26 cellular contexts compared by ENCODE assay signal in the genomic region with DNA sequence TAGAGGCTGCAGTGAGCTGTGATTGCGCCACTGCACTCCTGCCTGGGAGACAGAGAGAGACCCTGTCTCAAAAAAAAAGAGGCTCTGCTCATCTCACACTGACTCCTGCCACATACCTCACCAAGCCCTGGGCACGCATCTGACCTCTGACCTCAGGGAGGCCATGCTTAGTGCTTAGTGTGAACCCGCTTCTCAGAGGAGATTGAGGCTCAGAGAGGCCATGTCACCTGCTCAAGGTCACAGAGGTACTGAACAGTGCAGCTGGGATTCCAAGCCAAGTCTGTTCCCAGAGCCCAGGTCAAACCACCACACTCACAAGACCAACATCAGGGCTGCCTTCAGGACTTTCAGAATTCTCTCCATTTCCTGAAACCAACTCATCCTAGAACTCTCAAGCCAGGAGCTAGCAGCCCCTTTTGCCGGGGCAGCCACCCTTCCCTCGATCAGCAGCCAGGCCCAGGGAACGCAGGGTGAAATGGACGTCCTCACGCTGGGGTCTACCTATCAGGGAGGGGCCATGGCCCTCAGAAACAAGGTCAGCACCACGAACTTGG. TPM values are rescaled to one million over a fixed set of nuclear protein-coding genes. Genes with fewer than 3 reads are reported as not detected.
DNase-seq lines count a peak whose midpoint lies in the region; ATAC-seq, FAIRE-seq and TF ChIP-seq lines count a peak whose summit lies in the region.
"Had no signal": no experiment of that assay in that cellular context is flagged by ENCODE, and none has a peak within 500 bp of the region (broad histone marks: within the 10 kb centered on the region; RNA-seq: fewer than 3 reads in every experiment).

No MANE protein-coding gene starts in this region.

- no peak for DNase-seq in activated naive CD4-positive, alpha-beta T cell treated with anti-CD3 and anti-CD28 coated beads for 36 hours
- DNase-seq in activated naive CD4-positive, alpha-beta T cell treated with anti-CD3 and anti-CD28 coated beads, Interleukin-2, amount 50 U/mL, for 72 hours (ENCODE audit: low spot score in 2 of 2), result no peak
- DNase-seq in RWPE1 (ENCODE audit: low spot score) (no peak), H1 (ENCODE audit: low read depth in 1 of 2, low spot score in 2 of 2) (no peak), kidney (no peak), KG1 (lab: John Stamatoyannopoulos, UW) (no peak)
- no peak for DNase-seq in activated CD8-positive, alpha-beta memory T cell treated with anti-CD3 and anti-CD28 coated beads, Interleukin-2, amount 10 ng/mL, durations not matched to agents 7 days and 5 days
- DNase-seq: colonic mucosa; GF-D8; left cardiac atrium; mesenchymal stem cell; NCI-H1694; NCI-H2171 treated with DMSO at 0.1 percent for 48 hours; NCI-H524 treated with DMSO at 0.1 percent for 48 hours; stimulated activated CD4-positive, alpha-beta T cell treated with anti-CD3 and anti-CD28 coated beads, Interleukin-15, amount 100 ng/mL, for 24 hours; stimulated activated CD8-positive, alpha-beta memory T cell treated with anti-CD3 and anti-CD28 coated beads, Interleukin-4, amount 100 ng/mL, for 48 hours; T-helper 9 cell had no signal

- H4K8ac ChIP-seq in H1 (ENCODE audit: extremely low read depth, insufficient read depth, low read length), result peak overlapping the region; percentile 71

- H3K79me2 ChIP-seq in H1 (ENCODE audit: control insufficient read depth in 1 of 2, insufficient read depth in 2 of 2, low read length in 2 of 2), result no peaks in the 10 kb centered on the region; a peak in 1 of 4 replicates
- H3K79me2 ChIP-seq: parathyroid adenoma had no signal

- peaks cover 0 to 22% of the 10 kb centered on the region in 2 experiments for H4K20me1 ChIP-seq in H1 (replicated peaks in 1 of 2; ENCODE audit: control insufficient read depth in 1 of 2, insufficient read depth in 2 of 2, low read length in 2 of 2)

- H3K79me1 ChIP-seq in H1 (ENCODE audit: low read depth, low read length), result no peaks in the 10 kb centered on the region; the same call in 1 of the 2 replicates

- no peak for TF ChIP-seq POLR2A in H1 (IDR thresholded peaks at IDR 0.05; ENCODE audit: control extremely low read depth in 1 of 2, low read depth in 2 of 2, low read length in 2 of 2)

- no peak for TF ChIP-seq RAD21 in H1 (IDR thresholded peaks at IDR 0.05 in 1 of 2, conservative IDR thresholded peaks at IDR 0.05 in 1 of 2; ENCODE audit: low read depth in 2 of 2, low read length in 2 of 2)

- H3K36me3 Mint-ChIP-seq in activated naive CD4-positive, alpha-beta T cell treated with anti-CD3 and anti-CD28 coated beads for 36 hours (ENCODE audit: low read depth), result peaks cover 2% of the 10 kb centered on the region
- H3K36me3 Mint-ChIP-seq in activated naive CD4-positive, alpha-beta T cell treated with anti-CD3 and anti-CD28 coated beads, Interleukin-2, amount 50 U/mL, for 72 hours, result no peaks in the 10 kb centered on the region
- peaks cover 6% of the 10 kb centered on the region for H3K36me3 Mint-ChIP-seq in activated CD8-positive, alpha-beta memory T cell treated with anti-CD3 and anti-CD28 coated beads, Interleukin-2, amount 10 ng/mL, durations not matched to agents 7 days and 5 days

- H3K23me2 ChIP-seq in H1 (ENCODE audit: low read depth, low read length), result no peaks in the 10 kb centered on the region; the same call in 1 of the 2 replicates

- H3K23ac ChIP-seq in H1 (ENCODE audit: insufficient read length), result no peak overlapping the region

- 91% methylated on average over 9 of the region's 9 CpGs; no CpG with 5 or more reads in 1 of the 2 experiments for WGBS in H1 (ENCODE audit: extremely low coverage in 1 of 2, insufficient coverage in 1 of 2, insufficient read length in 1 of 2, insufficient replicate concordance in 2 of 2, low coverage in 1 of 2, low lambda C conversion rate in 2 of 2, missing lambda C conversion rate in 1 of 2), 2 experiments

- no peak overlapping the region for H4K91ac ChIP-seq in H1 (replicated peaks; ENCODE audit: insufficient read length, low read length)

- H3K56ac ChIP-seq in H1 (replicated peaks; ENCODE audit: insufficient read length, low read depth, low read length), result no peak overlapping the region

- no peaks in the 10 kb centered on the region for H3K36me3 ChIP-seq in H1 (ENCODE audit: control insufficient read depth in 2 of 4, insufficient read depth in 4 of 4, low read length in 3 of 4)
- no peaks in the 10 kb centered on the region for H3K36me3 ChIP-seq in kidney (ENCODE audit: control insufficient read depth in 1 of 2, insufficient read depth in 2 of 2, low read length in 2 of 2)
- H3K36me3 ChIP-seq: colonic mucosa, HAP-1, upper lobe of left lung had no signal

- no peak for TF ChIP-seq EP300 in H1 (IDR thresholded peaks at IDR 0.05; ENCODE audit: borderline replicate concordance in 1 of 2, low read depth in 2 of 2, low read length in 2 of 2)

- CTCF ChIA-PET in activated naive CD4-positive, alpha-beta T cell treated with anti-CD3 and anti-CD28 coated beads for 36 hours (lab: Charles Lee), result no interaction called here
- CTCF ChIA-PET in RWPE1 (lab: Yijun Ruan, JAX) (interaction anchor here (0.7 kb wide), 1 partner anchor 1134 kb away, joined by 4 read pairs; no protein-coding TSS in a partner anchor), H1 (lab: Charles Lee; ENCODE audit: partially characterized antibody) (interaction anchor here (1.0 to 7.6 kb wide), 9 partner anchors 10 to 120 kb away, joined by 3 to 103 read pairs (median 3); partner anchors contain the start of gene RPS21)
- CTCF ChIA-PET in activated CD8-positive, alpha-beta memory T cell treated with anti-CD3 and anti-CD28 coated beads, Interleukin-2, amount 10 ng/mL, durations not matched to agents 7 days and 5 days (lab: Charles Lee), result no interaction called here

- H2BK120ac ChIP-seq in H1 (replicated peaks; ENCODE audit: low read depth, low read length), result no peak overlapping the region

- H3K9me3 ChIP-seq in H1 (ENCODE audit: insufficient read depth in 2 of 2, low read depth in 1 of 2, low read length in 1 of 2) (no peaks in the 10 kb centered on the region), kidney (ENCODE audit: control insufficient read depth in 1 of 2, low read length in 2 of 2) (no peaks in the 10 kb centered on the region)
- H3K9me3 ChIP-seq: colonic mucosa, HAP-1, upper lobe of left lung had no signal

- H2BK5ac ChIP-seq in H1 (ENCODE audit: low read depth, low read length), result 0 out of 2 replicates have a peak overlapping the region, but pooled peaks have one; percentile 13

- intact Hi-C loops in activated naive CD4-positive, alpha-beta T cell treated with anti-CD3 and anti-CD28 coated beads for 36 hours (cut with micrococcal nuclease), result loop anchor here (1.0 kb wide), 1 partner anchor 16 kb away; no protein-coding TSS in a partner anchor
- intact Hi-C loops in kidney (cut with DNase I), result no loop called here

- H2AFZ ChIP-seq in H1 (ENCODE audit: low read length), result no peak overlapping the region
- H2AFZ ChIP-seq: parathyroid adenoma had no signal

- no peak overlapping the region for H3K4ac ChIP-seq in H1 (replicated peaks; ENCODE audit: insufficient read length, low read depth, low read length)

- H3K9ac ChIP-seq in H1 (replicated peaks in 1 of 4; ENCODE audit: extremely low read depth in 1 of 4, low read depth in 3 of 4, low read length in 3 of 4), result no peak overlapping the region
- H3K9ac ChIP-seq in kidney (ENCODE audit: low read length in 2 of 2), result no peak overlapping the region
- H3K9ac ChIP-seq: parathyroid adenoma had no signal

- no peak overlapping the region for H2AK5ac ChIP-seq in H1 (ENCODE audit: low read depth, low read length)

- H2BK12ac ChIP-seq in H1 (ENCODE audit: low read depth, low read length), result no peak overlapping the region

- TF ChIP-seq CTCF in RWPE1 (conservative IDR thresholded peaks at IDR 0.05; ENCODE audit: low read depth) (no peak), H1 (IDR thresholded peaks at IDR 0.05; ENCODE audit: control extremely low read depth in 1 of 3, insufficient read depth in 1 of 3, low read depth in 1 of 3, low read length in 3 of 3) (no peak), kidney (IDR thresholded peaks at IDR 0.05; ENCODE audit: borderline replicate concordance, extremely low read depth, insufficient read depth) (no peak)

- H3K4me3 Mint-ChIP-seq in activated naive CD4-positive, alpha-beta T cell treated with anti-CD3 and anti-CD28 coated beads for 36 hours, result peak overlapping the region; percentile 19
- no peak overlapping the region for H3K4me3 Mint-ChIP-seq in activated CD8-positive, alpha-beta memory T cell treated with anti-CD3 and anti-CD28 coated beads, Interleukin-2, amount 10 ng/mL, durations not matched to agents 7 days and 5 days

- no peak overlapping the region for H2BK20ac ChIP-seq in H1 (ENCODE audit: low read length)

- no peak overlapping the region for H3K18ac ChIP-seq in H1 (ENCODE audit: extremely low read depth, low read length)

- FAIRE-seq in H1 (lab: Jason Lieb, UNC), result no peak
- FAIRE-seq in kidney (lab: Jason Lieb, UNC), result no peak

- H4K5ac ChIP-seq in H1 (ENCODE audit: insufficient read length, low read depth, low read length), result no peak overlapping the region

- H3K27ac Mint-ChIP-seq in activated naive CD4-positive, alpha-beta T cell treated with anti-CD3 and anti-CD28 coated beads for 36 hours, result no peak overlapping the region
- H3K27ac Mint-ChIP-seq in activated naive CD4-positive, alpha-beta T cell treated with anti-CD3 and anti-CD28 coated beads, Interleukin-2, amount 50 U/mL, for 72 hours, result no peak overlapping the region
- H3K27ac Mint-ChIP-seq in activated CD8-positive, alpha-beta memory T cell treated with anti-CD3 and anti-CD28 coated beads, Interleukin-2, amount 10 ng/mL, durations not matched to agents 7 days and 5 days, result no peak overlapping the region

- POLR2A ChIA-PET in RWPE1 (lab: Yijun Ruan, JAX; ENCODE audit: low non-redundant PET), result no interaction called here
- POLR2A ChIA-PET in H1 (lab: Charles Lee; ENCODE audit: partially characterized antibody), result interaction anchor here (7.7 kb wide), 1 partner anchor 13 kb away, joined by 105 read pairs; the partner anchor contains the start of gene RPS21

- H3K27me3 ChIP-seq in H1 (replicated peaks in 1 of 4; ENCODE audit: control insufficient read depth in 3 of 4, extremely low read depth in 1 of 4, insufficient read depth in 3 of 4, low read length in 3 of 4), result peaks cover 0 to 6% (median 1%) of the 10 kb centered on the region in 4 experiments; a peak in 2 of 7 replicates
- H3K27me3 ChIP-seq: colonic mucosa, upper lobe of left lung had no signal

- peak overlapping the region; percentile 80 for H3K27ac ChIP-seq in RWPE1
- H3K27ac ChIP-seq in H1 (ENCODE audit: low read depth, low read length), result no peak overlapping the region
- no peak overlapping the region for H3K27ac ChIP-seq in kidney (ENCODE audit: low read depth in 2 of 2, low read length in 2 of 2)
- H3K27ac ChIP-seq: colonic mucosa, parathyroid adenoma, SK-N-MC, upper lobe of left lung had no signal

- peaks cover 22% of the 10 kb centered on the region for H3K4me1 Mint-ChIP-seq in activated naive CD4-positive, alpha-beta T cell treated with anti-CD3 and anti-CD28 coated beads for 36 hours (ENCODE audit: low read depth)
- peaks cover 22% of the 10 kb centered on the region for H3K4me1 Mint-ChIP-seq in activated CD8-positive, alpha-beta memory T cell treated with anti-CD3 and anti-CD28 coated beads, Interleukin-2, amount 10 ng/mL, durations not matched to agents 7 days and 5 days

- no peaks in the 10 kb centered on the region for H3K9me3 Mint-ChIP-seq in activated naive CD4-positive, alpha-beta T cell treated with anti-CD3 and anti-CD28 coated beads for 36 hours
- no peaks in the 10 kb centered on the region for H3K9me3 Mint-ChIP-seq in activated naive CD4-positive, alpha-beta T cell treated with anti-CD3 and anti-CD28 coated beads, Interleukin-2, amount 50 U/mL, for 72 hours
- H3K9me3 Mint-ChIP-seq in activated CD8-positive, alpha-beta memory T cell treated with anti-CD3 and anti-CD28 coated beads, Interleukin-2, amount 10 ng/mL, durations not matched to agents 7 days and 5 days (ENCODE audit: low read depth), result no peaks in the 10 kb centered on the region

- H3K27me3 Mint-ChIP-seq in activated naive CD4-positive, alpha-beta T cell treated with anti-CD3 and anti-CD28 coated beads for 36 hours (ENCODE audit: low read depth), result no peaks in the 10 kb centered on the region
- H3K27me3 Mint-ChIP-seq in activated CD8-positive, alpha-beta memory T cell treated with anti-CD3 and anti-CD28 coated beads, Interleukin-2, amount 10 ng/mL, durations not matched to agents 7 days and 5 days, result no peaks in the 10 kb centered on the region

- H2BK15ac ChIP-seq in H1 (ENCODE audit: low read length), result no peak overlapping the region

- H3K4me1 ChIP-seq in H1 (replicated peaks in 1 of 4; ENCODE audit: control insufficient read depth in 3 of 4, insufficient read depth in 4 of 4, low read length in 3 of 4) (peaks cover 0 to 23% (median 11%) of the 10 kb centered on the region in 4 experiments; a peak in 6 of 7 replicates), kidney (ENCODE audit: control insufficient read depth in 1 of 2, insufficient read depth in 1 of 2, low read depth in 1 of 2, low read length in 2 of 2) (peaks cover 11 to 22% of the 10 kb centered on the region in 2 donors)

- no peak for ATAC-seq in activated naive CD4-positive, alpha-beta T cell treated with anti-CD3 and anti-CD28 coated beads, Interleukin-2, amount 50 U/mL, for 72 hours
- ATAC-seq in activated CD8-positive, alpha-beta memory T cell treated with anti-CD3 and anti-CD28 coated beads, Interleukin-2, amount 10 ng/mL, durations not matched to agents 7 days and 5 days, result no peak
- no peak for ATAC-seq in GM19351 (IDR thresholded peaks at IDR 0.05; ENCODE audit: unreplicated experiment)
- ATAC-seq: left cardiac atrium, sciatic nerve had no signal

- H3K4me3 ChIP-seq in H1 (ENCODE audit: extremely low read depth in 1 of 4, insufficient read depth in 2 of 4, low read depth in 3 of 4, low read length in 4 of 4), result no peak overlapping the region
- no peak overlapping the region for H3K4me3 ChIP-seq in kidney (ENCODE audit: low read length in 2 of 2)
- H3K4me3 ChIP-seq: colonic mucosa, HAP-1, SK-N-MC, upper lobe of left lung had no signal

- no peak overlapping the region for H3K4me2 ChIP-seq in H1 (ENCODE audit: insufficient read depth in 1 of 2, low read depth in 2 of 2, low read length in 2 of 2)

- H3K14ac ChIP-seq in H1 (ENCODE audit: insufficient read length), result no peak overlapping the region

RNA-seq across cellular contexts. Expression of gene CABLES2, which starts 2.9 kb away (rescaled TPM):
- 1 to 10 TPM; 3.6 to 5.1 TPM for total RNA-seq in activated naive CD4-positive, alpha-beta T cell treated with anti-CD3 and anti-CD28 coated beads for 36 hours
- total RNA-seq in activated naive CD4-positive, alpha-beta T cell treated with anti-CD3 and anti-CD28 coated beads, Interleukin-2, amount 50 U/mL, for 72 hours, result 1 to 10 TPM; 5.8 to 6.4 TPM
- 8.0 TPM in 2 replicates for total RNA-seq in H1 (2021; fragmentation: NEBNext Ultra II Directional; extraction: Animal tissue kit (Norgen Biotek cat#: 25700))
- 8.8 and 10.5 TPM in 2 replicates for polyA plus RNA-seq in H1 (2011; rRNA removed)
- polyA plus RNA-seq in H1 (2011; cell fraction: cytosol; rRNA removed), result 6.5 TPM
- polyA plus RNA-seq in H1 (2011; cell fraction: nucleus; rRNA removed), result 9.7 TPM
- polyA plus RNA-seq in H1 (2012, experiment 1 of 2), result 8.2 to 10.9 TPM (median 9.6 TPM) in 4 replicates
- polyA plus RNA-seq in H1 (2012, experiment 2 of 2), result 7.4 TPM
- polyA plus RNA-seq in H1 (2013, experiment 1 of 2), result 5.3 TPM
- 5.6 TPM for polyA plus RNA-seq in H1 (2013, experiment 2 of 2)
- polyA minus RNA-seq in H1 (2011; rRNA and poly(A)+ RNA removed), result 5.2 and 5.7 TPM in 2 replicates
- polyA minus RNA-seq in H1 (2011; cell fraction: cytosol; rRNA and poly(A)+ RNA removed), result 7.8 TPM
- polyA minus RNA-seq in H1 (2011; cell fraction: nucleus; rRNA and poly(A)+ RNA removed), result 4.3 TPM
- 4.5 TPM for total RNA-seq in kidney
- 2.0 TPM for polyA plus RNA-seq in kidney (ENCODE audit: insufficient read depth, low read depth, low replicate concordance)
- 10 to 100 TPM; 15.6 to 16.5 TPM for total RNA-seq in activated CD8-positive, alpha-beta memory T cell treated with anti-CD3 and anti-CD28 coated beads, Interleukin-2, amount 10 ng/mL, durations not matched to agents 7 days and 5 days

RNA-seq across cellular contexts. Expression of gene RPS21, which starts 17.3 kb away (rescaled TPM):
- 1,000 to 10,000 TPM; 2,995 to 3,072 TPM for total RNA-seq in activated naive CD4-positive, alpha-beta T cell treated with anti-CD3 and anti-CD28 coated beads for 36 hours
- total RNA-seq in activated naive CD4-positive, alpha-beta T cell treated with anti-CD3 and anti-CD28 coated beads, Interleukin-2, amount 50 U/mL, for 72 hours, result 1,000 to 10,000 TPM; 2,243 to 2,653 TPM
- 1,787 and 1,829 TPM in 2 replicates for total RNA-seq in H1 (2021; fragmentation: NEBNext Ultra II Directional; extraction: Animal tissue kit (Norgen Biotek cat#: 25700))
- polyA plus RNA-seq in H1 (2011; rRNA removed) (7,219 and 8,331 TPM in 2 replicates), kidney (ENCODE audit: insufficient read depth, low read depth, low replicate concordance) (2,336 TPM)
- polyA plus RNA-seq in H1 (2011; cell fraction: cytosol; rRNA removed), result 7,720 TPM
- polyA plus RNA-seq in H1 (2011; cell fraction: nucleus; rRNA removed), result 4,705 TPM
- 4,429 to 5,604 TPM (median 4,871 TPM) in 4 replicates for polyA plus RNA-seq in H1 (2012, experiment 1 of 2)
- polyA plus RNA-seq in H1 (2012, experiment 2 of 2), result 4,124 TPM
- polyA plus RNA-seq in H1 (2013, experiment 1 of 2), result 4,907 TPM
- polyA plus RNA-seq in H1 (2013, experiment 2 of 2), result 4,204 TPM
- 654 and 663 TPM in 2 replicates for polyA minus RNA-seq in H1 (2011; rRNA and poly(A)+ RNA removed)
- 718 TPM for polyA minus RNA-seq in H1 (2011; cell fraction: cytosol; rRNA and poly(A)+ RNA removed)
- polyA minus RNA-seq in H1 (2011; cell fraction: nucleus; rRNA and poly(A)+ RNA removed), result 1,108 TPM
- 1,221 TPM for total RNA-seq in kidney
- total RNA-seq in activated CD8-positive, alpha-beta memory T cell treated with anti-CD3 and anti-CD28 coated beads, Interleukin-2, amount 10 ng/mL, durations not matched to agents 7 days and 5 days, result 1,000 to 10,000 TPM; 1,634 to 1,703 TPM

RNA-seq across cellular contexts. Expression of gene RBBP8NL, which starts 23.1 kb away (rescaled TPM):
- total RNA-seq in activated naive CD4-positive, alpha-beta T cell treated with anti-CD3 and anti-CD28 coated beads for 36 hours, result not detected
- not detected for total RNA-seq in activated naive CD4-positive, alpha-beta T cell treated with anti-CD3 and anti-CD28 coated beads, Interleukin-2, amount 50 U/mL, for 72 hours
- total RNA-seq in H1 (2021; fragmentation: NEBNext Ultra II Directional; extraction: Animal tissue kit (Norgen Biotek cat#: 25700)), result 0.43 and 0.59 TPM in 2 replicates
- 0.48 and 0.88 TPM in 2 replicates for polyA plus RNA-seq in H1 (2011; rRNA removed)
- polyA plus RNA-seq in H1 (2011; cell fraction: cytosol; rRNA removed), result 0.75 TPM
- 1.4 TPM for polyA plus RNA-seq in H1 (2011; cell fraction: nucleus; rRNA removed)
- 0.55 to 1.1 TPM (median 0.65 TPM) in 4 replicates for polyA plus RNA-seq in H1 (2012, experiment 1 of 2)
- polyA plus RNA-seq in H1 (2012, experiment 2 of 2), result 0.46 TPM
- polyA plus RNA-seq in H1 (2013, experiment 1 of 2), result 0.71 TPM
- 0.63 TPM for polyA plus RNA-seq in H1 (2013, experiment 2 of 2)
- 0.09 and 0.20 TPM in 2 replicates for polyA minus RNA-seq in H1 (2011; rRNA and poly(A)+ RNA removed)
- polyA minus RNA-seq in H1 (2011; cell fraction: cytosol; rRNA and poly(A)+ RNA removed), result 1.4 TPM
- polyA minus RNA-seq in H1 (2011; cell fraction: nucleus; rRNA and poly(A)+ RNA removed), result 1.9 TPM
- 0.13 TPM for total RNA-seq in kidney
- polyA plus RNA-seq in kidney (ENCODE audit: insufficient read depth, low read depth, low replicate concordance), result 1.5 TPM
- total RNA-seq in activated CD8-positive, alpha-beta memory T cell treated with anti-CD3 and anti-CD28 coated beads, Interleukin-2, amount 10 ng/mL, durations not matched to agents 7 days and 5 days, result not detected
- total RNA-seq: activated CD8-positive, alpha-beta memory T cell treated with anti-CD3 and anti-CD28 coated beads for 36 hours; left cardiac atrium; RPMI7951; sciatic nerve had no signal
- polyA plus RNA-seq: AG04450 had no signal

RNA-seq across cellular contexts. Expression of gene LAMA5, which starts 37.1 kb away (rescaled TPM):
- total RNA-seq in activated naive CD4-positive, alpha-beta T cell treated with anti-CD3 and anti-CD28 coated beads for 36 hours, result 1 to 10 TPM in 1 of 2 experiments, under 1 TPM in 1; 0.81 to 1.5 TPM
- under 1 TPM; 0.36 to 0.95 TPM for total RNA-seq in activated naive CD4-positive, alpha-beta T cell treated with anti-CD3 and anti-CD28 coated beads, Interleukin-2, amount 50 U/mL, for 72 hours
- 210 and 225 TPM in 2 replicates for total RNA-seq in H1 (2021; fragmentation: NEBNext Ultra II Directional; extraction: Animal tissue kit (Norgen Biotek cat#: 25700))
- polyA plus RNA-seq in H1 (2011; rRNA removed), result 34.4 and 90.7 TPM in 2 replicates
- 57.6 TPM for polyA plus RNA-seq in H1 (2011; cell fraction: cytosol; rRNA removed)
- polyA plus RNA-seq in H1 (2011; cell fraction: nucleus; rRNA removed), result 648 TPM
- polyA plus RNA-seq in H1 (2012, experiment 1 of 2), result 136 to 235 TPM (median 223 TPM) in 4 replicates
- 130 TPM for polyA plus RNA-seq in H1 (2012, experiment 2 of 2)
- 107 TPM for polyA plus RNA-seq in H1 (2013, experiment 1 of 2)
- polyA plus RNA-seq in H1 (2013, experiment 2 of 2), result 82.4 TPM
- polyA minus RNA-seq in H1 (2011; rRNA and poly(A)+ RNA removed), result 24.2 and 31.4 TPM in 2 replicates
- polyA minus RNA-seq in H1 (2011; cell fraction: cytosol; rRNA and poly(A)+ RNA removed), result 70.1 TPM
- polyA minus RNA-seq in H1 (2011; cell fraction: nucleus; rRNA and poly(A)+ RNA removed), result 212 TPM
- 342 TPM for total RNA-seq in kidney
- polyA plus RNA-seq in kidney (ENCODE audit: insufficient read depth, low read depth, low replicate concordance), result 94.0 TPM
- total RNA-seq in activated CD8-positive, alpha-beta memory T cell treated with anti-CD3 and anti-CD28 coated beads, Interleukin-2, amount 10 ng/mL, durations not matched to agents 7 days and 5 days, result 1 to 10 TPM in 1 of 2 experiments, under 1 TPM in 1; 0.99 to 1.9 TPM

Comparison
In these comparisons a context has a peak if more than half of its experiments do, and no peak if none do; other contexts are left out.
1. CTCF ChIA-PET loops: an anchor here in RWPE1 (0.7 kb wide) and H1 (1.0 to 7.6 kb wide); none called in activated naive CD4-positive, alpha-beta T cell treated with anti-CD3 and anti-CD28 coated beads for 36 hours and activated CD8-positive, alpha-beta memory T cell treated with anti-CD3 and anti-CD28 coated beads, Interleukin-2, amount 10 ng/mL, durations not matched to agents 7 days and 5 days.